8 cellular contexts compared by ENCODE assay signal in genomic region chr15:89057506-89058133, GRCh38. TPM values are rescaled to one million over a fixed set of nuclear protein-coding genes. Genes with fewer than 3 reads are reported as not detected.
A peak's percentile ranks its signal among the peaks of the same experiment; 100 is the strongest.
DNase-seq lines count a peak whose midpoint lies in the region; ATAC-seq and TF ChIP-seq lines count a peak whose summit lies in the region.

No MANE protein-coding gene starts in this region.

- H3K4me1 ChIP-seq in foreskin keratinocyte (no peaks in the 10 kb centered on the region), thyroid gland (peaks cover 0 to 5% of the 10 kb centered on the region in 2 donors)

- intact Hi-C loops in thyroid gland (cut with DNase I) = loop anchor here (5.0 kb wide), 1 partner anchor 120 kb away; no protein-coding TSS in a partner anchor

- CTCF ChIA-PET in AG04449 (lab: Yijun Ruan, JAX) = interaction anchor here (0.6 to 18.5 kb wide), 63 partner anchors 9 to 402 kb away, joined by 3 to 677 read pairs (median 5); partner anchors contain the start of gene ABHD2

- H3K4me3 Mint-ChIP-seq in osteocyte (ENCODE audit: unreplicated experiment) = no peak overlapping the region

- no peak overlapping the region for H3K27ac ChIP-seq in foreskin keratinocyte
- no peak overlapping the region for H3K27ac ChIP-seq in thyroid gland

- no peak overlapping the region for H3K27ac Mint-ChIP-seq in osteocyte (ENCODE audit: unreplicated experiment)

- TF ChIP-seq POLR2A in thyroid gland (IDR thresholded peaks at IDR 0.05) = no peak

- no peaks in the 10 kb centered on the region for H3K36me3 ChIP-seq in thyroid gland

- DNase-seq in AG04449 (ENCODE audit: low read depth, low spot score) (no peak), SHP77 (lab: John Stamatoyannopoulos, UW) (peak; percentile 13 to 51), foreskin keratinocyte (peak in 1 of 2 donors; percentile 37), osteocyte (ENCODE audit: extremely low spot score, unreplicated experiment) (peak; percentile 95), thyroid gland (peak; percentile 75 to 79)
- peak; percentile 51 for DNase-seq in Jurkat, Clone E6-1 (ENCODE audit: low read depth, low spot score)
- DNase-seq in activated T-helper 9 cell treated with anti-CD3 and anti-CD28 coated beads, Interleukin-2, amount 50 U/mL, for 16 hours (ENCODE audit: low read depth) = peak; percentile 74

- H3K9me3 ChIP-seq in thyroid gland = no peaks in the 10 kb centered on the region

- no peaks in the 10 kb centered on the region for H3K27me3 ChIP-seq in foreskin keratinocyte
- no peaks in the 10 kb centered on the region for H3K27me3 ChIP-seq in thyroid gland

- no peaks in the 10 kb centered on the region for H3K36me3 Mint-ChIP-seq in osteocyte (ENCODE audit: unreplicated experiment)

- no peaks in the 10 kb centered on the region for H3K27me3 Mint-ChIP-seq in osteocyte (ENCODE audit: unreplicated experiment)

- ATAC-seq in GM18868 (IDR thresholded peaks at IDR 0.05; ENCODE audit: unreplicated experiment) = peak; percentile 70
- ATAC-seq in foreskin keratinocyte = peak; percentile 89

- WGBS in thyroid gland, 2 donors = 25 to 29% methylated on average over 13 of the region's 13 CpGs

- TF ChIP-seq CTCF in AG04449 (IDR thresholded peaks at IDR 0.05; ENCODE audit: insufficient read depth, low read length, missing control alignments) (peak; percentile 98), foreskin keratinocyte (conservative IDR thresholded peaks at IDR 0.05) (peak; percentile 98), osteocyte (IDR thresholded peaks at IDR 0.05) (peak; percentile 100), thyroid gland (IDR thresholded peaks at IDR 0.05) (peak; percentile 90 to 99 (median 96))

- H3K4me3 ChIP-seq in AG04449 (ENCODE audit: low read depth, low read length) (no peak overlapping the region), thyroid gland (replicated peaks in 1 of 3) (no peak overlapping the region)
- no peak overlapping the region for H3K4me3 ChIP-seq in Jurkat, Clone E6-1 (ENCODE audit: low read length)

- H3K4me1 Mint-ChIP-seq in osteocyte (ENCODE audit: unreplicated experiment) = peaks cover 20% of the 10 kb centered on the region

- no peaks in the 10 kb centered on the region for H3K9me3 Mint-ChIP-seq in osteocyte (ENCODE audit: unreplicated experiment)

- POLR2A ChIA-PET in AG04449 (lab: Yijun Ruan, JAX) = interaction anchor here (0.9 to 1.2 kb wide), 2 partner anchors 11 to 31 kb away, joined by 3 read pairs; no protein-coding TSS in a partner anchor

RNA-seq across cellular contexts. Expression of gene ABHD2, which starts 30.6 kb away (rescaled TPM):
- polyA plus RNA-seq in Jurkat, Clone E6-1 (2012; ENCODE audit: insufficient read depth, insufficient read length) = 24.4 TPM
- total RNA-seq in foreskin keratinocyte (32.7 and 41.4 TPM in 2 replicates), osteocyte (85.7 and 92.2 TPM in 2 replicates), thyroid gland (10 to 100 TPM; 52.0 to 74.4 (median 66.2) TPM)
- polyA plus RNA-seq in foreskin keratinocyte = 4.9 and 6.5 TPM in 2 replicates
